26 cellular contexts compared by ENCODE assay signal in the genomic region with DNA sequence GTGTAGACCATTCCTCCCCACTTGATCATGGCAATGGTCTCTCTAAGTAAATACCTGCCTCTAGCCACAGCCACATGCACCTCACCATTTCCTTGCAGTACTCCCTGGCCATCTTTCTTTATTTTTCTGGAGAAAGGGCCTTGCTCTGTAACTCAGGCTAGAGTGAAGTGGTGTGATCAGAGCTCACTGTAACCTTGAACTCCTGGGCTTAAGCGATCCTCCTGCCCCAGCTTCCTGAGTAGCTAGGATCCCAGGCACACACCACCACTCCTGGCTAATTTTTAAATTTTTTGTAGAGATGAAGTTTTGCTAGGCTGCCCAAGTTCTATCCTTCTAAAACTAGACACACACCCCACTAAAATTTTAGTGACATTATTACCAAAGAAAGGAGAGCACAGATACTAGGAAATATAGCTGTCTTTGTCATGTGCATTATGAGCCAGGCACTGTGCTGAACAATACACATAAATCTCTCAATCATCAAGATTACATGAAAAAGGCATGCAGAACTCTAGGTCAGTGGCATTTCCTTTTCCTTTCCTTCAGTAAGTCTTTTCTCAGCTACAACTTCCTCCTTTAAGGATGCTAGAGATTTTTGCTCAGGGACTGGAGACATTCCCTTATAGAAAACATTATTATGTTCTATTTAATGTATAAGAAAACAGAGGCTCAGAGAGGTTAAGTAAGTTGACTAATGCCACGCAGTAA.
"Had no signal": no experiment of that assay in that cellular context is flagged by ENCODE, and none has a peak within 500 bp of the region (broad histone marks: within the 10 kb centered on the region; RNA-seq: fewer than 3 reads in every experiment).

No MANE protein-coding gene starts in this region.

- H3K4me1 ChIP-seq: heart right ventricle, left lung, pancreas, prostate gland, stomach, tibial artery, upper lobe of right lung had no signal

- H3K27me3 ChIP-seq: left lung, pancreas, stomach, tibial artery, upper lobe of right lung had no signal

- H3K27ac ChIP-seq: heart right ventricle, left lung, pancreas, prostate gland, stomach, tibial artery, upper lobe of right lung, WERI-Rb-1 had no signal

- DNase-seq: activated CD4-positive, alpha-beta T cell treated with anti-CD3 and anti-CD28 coated beads for 48 hours; activated CD4-positive, alpha-beta T cell treated with anti-CD3 and anti-CD28 coated beads, Interleukin-2, amount 50 U/mL, for 48 hours; activated CD8-positive, alpha-beta memory T cell treated with anti-CD3 and anti-CD28 coated beads for 24 hours; activated effector memory CD4-positive, alpha-beta T cell treated with Interleukin-2 at 50 U/mL for 16 hours; activated naive CD4-positive, alpha-beta T cell treated with Interleukin-2 at 50 U/mL for 16 hours; effector CD8-positive, alpha-beta T cell; erythroblast; foreskin melanocyte; heart right ventricle; left lung; mucosa of descending colon; nephron progenitor cell; pancreas; retina; stimulated activated CD4-positive, alpha-beta T cell treated with anti-CD3 and anti-CD28 coated beads, Interleukin-15, amount 100 ng/mL, for 24 hours; stimulated activated CD4-positive, alpha-beta T cell treated with anti-CD3 and anti-CD28 coated beads, Interleukin-2, amount 100 ng/mL, for 24 hours; stimulated activated naive B cell treated with anti-CD40 and anti-IgM and Interleukin-4, amounts not matched to agents 10 μg/mL and 1 μg/mL and 100 μg/mL, for 72 hours; stomach; SW 1271; T1000; tibial artery; upper lobe of right lung; WERI-Rb-1 had no signal

- H3K9me3 ChIP-seq: heart right ventricle, left lung, mucosa of descending colon, pancreas, prostate gland, stomach, tibial artery, upper lobe of right lung had no signal

- H3K4me3 ChIP-seq: heart right ventricle, left lung, lung, mucosa of descending colon, pancreas, prostate gland, stomach, tibial artery, upper lobe of right lung had no signal

- H3K36me3 ChIP-seq: heart right ventricle, left lung, pancreas, prostate gland, stomach, tibial artery, upper lobe of right lung, WERI-Rb-1 had no signal

- ATAC-seq: activated CD4-positive, CD25-positive, alpha-beta regulatory T cell treated with anti-CD3 and anti-CD28 coated beads, Interleukin-2, amount 50 U/mL, for 24 hours; heart right ventricle; stimulated activated naive B cell treated with anti-CD40 and anti-IgM and Interleukin-4, amounts not matched to agents 10 μg/mL and 1 μg/mL and 100 μg/mL, for 72 hours had no signal
